Comparison of ENCODE assay signal across 16 cellular contexts in genomic region chr14:39459795-39460478, GRCh38.
"Had no signal": no experiment of that assay in that cellular context is flagged by ENCODE, and none has a peak within 500 bp of the region (broad histone marks: within the 10 kb centered on the region; RNA-seq: fewer than 3 reads in every experiment).

No MANE protein-coding gene starts in this region.

- H3K9me3 Mint-ChIP-seq: activated T-helper 1 cell treated with anti-CD3 and anti-CD28 coated beads, Interleukin-12 subunit alpha, Interleukin-12 subunit beta, Interleukin-2, Interleukin-4 antibody, amounts not matched to agents 30 ng/mL and 10 ng/mL and 1 ng/mL, durations not matched to agents 14 hours and 24 hours and 36 hours; nephron progenitor cell; WTC11 had no signal

- H3K27ac Mint-ChIP-seq: activated T-helper 1 cell treated with anti-CD3 and anti-CD28 coated beads, Interleukin-12 subunit alpha, Interleukin-12 subunit beta, Interleukin-2, Interleukin-4 antibody, amounts not matched to agents 30 ng/mL and 10 ng/mL and 1 ng/mL, durations not matched to agents 14 hours and 24 hours and 36 hours; mesothelial cell of epicardium; nephron progenitor cell; T-helper 17 cell; WTC11 had no signal

- H3K27me3 ChIP-seq: ascending aorta, cardiac muscle cell, right atrium auricular region had no signal

- H3K4me3 ChIP-seq: ascending aorta, cardiac muscle cell, right atrium auricular region had no signal

- H3K36me3 Mint-ChIP-seq: mesothelial cell of epicardium, WTC11 had no signal

- H3K36me3 ChIP-seq: ascending aorta, cardiac muscle cell, right atrium auricular region had no signal

- FAIRE-seq: small intestine had no signal

- DNase-seq: activated CD4-positive, alpha-beta T cell treated with anti-CD3 and anti-CD28 coated beads for 48 hours; activated CD8-positive, alpha-beta memory T cell treated with anti-CD3 and anti-CD28 coated beads, Interleukin-2, amount 50 U/mL, for 48 hours; activated naive CD4-positive, alpha-beta T cell; erythroblast; foreskin fibroblast; hypothalamus; nephron progenitor cell; occipital lobe; small intestine; T-helper 17 cell had no signal

- H3K4me3 Mint-ChIP-seq: activated T-helper 1 cell treated with anti-CD3 and anti-CD28 coated beads, Interleukin-12 subunit alpha, Interleukin-12 subunit beta, Interleukin-2, Interleukin-4 antibody, amounts not matched to agents 30 ng/mL and 10 ng/mL and 1 ng/mL, durations not matched to agents 14 hours and 24 hours and 36 hours; mesothelial cell of epicardium; nephron progenitor cell; T-helper 17 cell; WTC11 had no signal

- ATAC-seq: T-helper 17 cell, WTC11 had no signal

- H3K4me1 Mint-ChIP-seq: nephron progenitor cell, T-helper 17 cell, WTC11 had no signal
